ENCODE assay signal across 28 cellular contexts in genomic region chr1:106897976-106898375, GRCh38.
"Had no signal": no experiment of that assay in that cellular context is flagged by ENCODE, and none has a peak within 500 bp of the region (broad histone marks: within the 10 kb centered on the region; RNA-seq: fewer than 3 reads in every experiment).

No MANE protein-coding gene starts in this region.

- H3K27ac ChIP-seq: Peyer's patch, WERI-Rb-1 had no signal

- H3K27me3 ChIP-seq: Peyer's patch had no signal

- H3K4me1 ChIP-seq: Peyer's patch had no signal

- H3K4me3 ChIP-seq: Peyer's patch had no signal

- H3K36me3 ChIP-seq: Peyer's patch, WERI-Rb-1 had no signal

- ATAC-seq: activated CD8-positive, alpha-beta memory T cell treated with anti-CD3 and anti-CD28 coated beads, Interleukin-2, amount 10 ng/mL, durations not matched to agents 7 days and 5 days; activated naive CD8-positive, alpha-beta T cell treated with anti-CD3 and anti-CD28 coated beads, Interleukin-2, amount 50 U/mL, for 24 hours; PC-3 had no signal

- DNase-seq: activated CD4-positive, alpha-beta memory T cell treated with anti-CD3 and anti-CD28 coated beads, Interleukin-2, amount 10 ng/mL, durations not matched to agents 7 days and 5 days; activated CD4-positive, alpha-beta T cell treated with anti-CD3 and anti-CD28 coated beads for 1 hour; activated CD4-positive, alpha-beta T cell treated with anti-CD3 and anti-CD28 coated beads for 48 hours; activated CD4-positive, CD25-positive, alpha-beta regulatory T cell; activated CD8-positive, alpha-beta memory T cell treated with anti-CD3 and anti-CD28 coated beads for 24 hours; activated CD8-positive, alpha-beta memory T cell treated with anti-CD3 and anti-CD28 coated beads, Interleukin-2, amount 10 ng/mL, durations not matched to agents 7 days and 5 days; activated CD8-positive, alpha-beta memory T cell treated with anti-CD3 and anti-CD28 coated beads, Interleukin-2, amount 50 U/mL, for 48 hours; activated effector memory CD4-positive, alpha-beta T cell treated with Interleukin-2 at 50 U/mL for 16 hours; activated naive CD4-positive, alpha-beta T cell treated with anti-CD3 and anti-CD28 coated beads, Interleukin-2, amount 10 ng/mL, durations not matched to agents 7 days and 5 days; activated naive CD8-positive, alpha-beta T cell treated with anti-CD3 and anti-CD28 coated beads, Interleukin-2, amount 50 U/mL, for 24 hours; activated T-cell treated with anti-CD3 and anti-CD28 coated beads, Interleukin-2, amount 50 U/mL, for 48 hours; anterior cingulate cortex; cerebellar nuclear complex; NCI-H1105; NCI-H1417 treated with DMSO at 0.1 percent for 48 hours; NCI-H187 treated with DMSO at 0.1 percent for 48 hours; NCI-H2081; NCI-H226; NCI-H446 treated with DMSO at 0.1 percent for 48 hours; NCI-H524; NCI-H69; NK-92 treated with Interleukin-12 subunit alpha and Interleukin-12 subunit beta, amount 100 ng/mL, for 24 hours; PC-3; Peyer's patch; RPMI8226; SIG-M5; T1000; WERI-Rb-1 had no signal

- H3K9me3 ChIP-seq: Peyer's patch had no signal
